24 cellular contexts compared by ENCODE assay signal in genomic region chr12:88571543-88571942, GRCh38. TPM values are rescaled to one million over a fixed set of nuclear protein-coding genes. Genes with fewer than 3 reads are reported as not detected.
DNase-seq lines count a peak whose midpoint lies in the region; ATAC-seq, FAIRE-seq and TF ChIP-seq lines count a peak whose summit lies in the region.
"Had no signal": no experiment of that assay in that cellular context is flagged by ENCODE, and none has a peak within 500 bp of the region (broad histone marks: within the 10 kb centered on the region; RNA-seq: fewer than 3 reads in every experiment).

No MANE protein-coding gene starts in this region.

- no peaks in the 10 kb centered on the region for H3K9me3 ChIP-seq in A549
- H3K9me3 ChIP-seq in adipocyte (ENCODE audit: control insufficient read depth, low read length), result no peaks in the 10 kb centered on the region
- H3K9me3 ChIP-seq in gastroesophageal sphincter, result no peaks in the 10 kb centered on the region
- H3K9me3 ChIP-seq in colonic mucosa, result no peaks in the 10 kb centered on the region
- H3K9me3 ChIP-seq: BLaER1 treated with 17β-estradiol and CSF1 and Interleukin-3, amounts not matched to agents 10 nM and 100 nM; ovary had no signal

- H3K4me1 ChIP-seq in A549 (peaks cover 51% of the 10 kb centered on the region), adipocyte (ENCODE audit: control insufficient read depth, insufficient read depth, low read length) (peaks cover 74% of the 10 kb centered on the region), gastroesophageal sphincter (peaks cover 22 to 98% (median 26%) of the 10 kb centered on the region in 3 donors), colonic mucosa (peaks cover 5% of the 10 kb centered on the region)
- H3K4me1 ChIP-seq: BLaER1 treated with 17β-estradiol and CSF1 and Interleukin-3, amounts not matched to agents 10 nM and 100 nM had no signal

- H3K27ac ChIP-seq in A549 (no peak overlapping the region), gastroesophageal sphincter (peak overlapping the region in 3 of 4 donors; percentile 5 to 87 (median 22)), colonic mucosa (no peak overlapping the region)
- H3K27ac ChIP-seq: BLaER1 treated with 17β-estradiol and CSF1 and Interleukin-3, amounts not matched to agents 10 nM and 100 nM; ovary had no signal

- TF ChIP-seq CTCF in A549 (IDR thresholded peaks at IDR 0.05) (no peak), gastroesophageal sphincter (IDR thresholded peaks at IDR 0.05) (no peak), colonic mucosa (IDR thresholded peaks at IDR 0.05) (no peak)

- intact Hi-C loops in colonic mucosa (cut with DNase I), result loop anchor here (10.0 kb wide), 2 partner anchors 247 to 427 kb away; partner anchors contain the start of genes CEP290 and TMTC3

- no peaks in the 10 kb centered on the region for H3K36me3 ChIP-seq in adipocyte (ENCODE audit: control insufficient read depth, insufficient read depth, low read length, severe bottlenecking)
- no peaks in the 10 kb centered on the region for H3K36me3 ChIP-seq in gastroesophageal sphincter
- H3K36me3 ChIP-seq in colonic mucosa, result no peaks in the 10 kb centered on the region
- H3K36me3 ChIP-seq: BLaER1 treated with 17β-estradiol and CSF1 and Interleukin-3, amounts not matched to agents 10 nM and 100 nM; ovary had no signal

- TF ChIP-seq POLR2A in A549 (IDR thresholded peaks at IDR 0.05; ENCODE audit: low read length) (no peak), gastroesophageal sphincter (IDR thresholded peaks at IDR 0.05) (no peak)

- 0 out of 3 replicates have a peak overlapping the region, but pooled peaks have one; percentile 11 for H3K4me2 ChIP-seq in A549
- H3K4me2 ChIP-seq: BLaER1 treated with 17β-estradiol and CSF1 and Interleukin-3, amounts not matched to agents 10 nM and 100 nM had no signal

- H3K27me3 ChIP-seq in adipocyte (replicated peaks; ENCODE audit: control insufficient read depth, insufficient read depth, low read length) (no peaks in the 10 kb centered on the region), gastroesophageal sphincter (no peaks in the 10 kb centered on the region), colonic mucosa (no peaks in the 10 kb centered on the region)
- H3K27me3 ChIP-seq: BLaER1 treated with 17β-estradiol and CSF1 and Interleukin-3, amounts not matched to agents 10 nM and 100 nM; ovary had no signal

- H3K9ac ChIP-seq in adipocyte (ENCODE audit: low read length), result no peak overlapping the region
- H3K9ac ChIP-seq in colonic mucosa (ENCODE audit: low read depth in 2 of 2, low read length in 2 of 2), result no peak overlapping the region
- H3K9ac ChIP-seq: BLaER1 treated with 17β-estradiol and CSF1 and Interleukin-3, amounts not matched to agents 10 nM and 100 nM had no signal

- TF ChIP-seq RAD21 in A549 (conservative IDR thresholded peaks at IDR 0.05 in 1 of 2, IDR thresholded peaks at IDR 0.05 in 1 of 2), result no peak

- FAIRE-seq in A549 (lab: Jason Lieb, UNC), result no peak

- TF ChIP-seq EP300 in A549 (IDR thresholded peaks at IDR 0.05) (no peak), gastroesophageal sphincter (IDR thresholded peaks at IDR 0.05) (no peak)

- CTCF ChIA-PET in A549 (lab: Yijun Ruan, JAX), result interaction anchor here (1.6 kb wide), 1 partner anchor 9 kb away, joined by 4 read pairs; the partner anchor contains the start of gene KITLG

- no peak for DNase-seq in A549 (ENCODE audit: low read depth in 1 of 2, low spot score in 1 of 2)
- peak; percentile 27 for DNase-seq in EH (ENCODE audit: low read depth)
- peak; percentile 77 for DNase-seq in adipocyte (ENCODE audit: low read depth)
- no peak for DNase-seq in superior temporal gyrus (ENCODE audit: extremely low spot score)
- DNase-seq in NCI-H1930 (lab: John Stamatoyannopoulos, UW), result no peak
- no peak for DNase-seq in colonic mucosa
- DNase-seq: ACHN; activated CD4-positive, alpha-beta T cell treated with anti-CD3 and anti-CD28 coated beads, Interleukin-2, amount 50 U/mL, for 48 hours; activated naive CD4-positive, alpha-beta T cell treated with anti-CD3 and anti-CD28 coated beads, Interleukin-2, amount 10 ng/mL, durations not matched to agents 7 days and 5 days; activated T-cell treated with anti-CD3 and anti-CD28 coated beads, Interleukin-2, amount 50 U/mL, for 72 hours; glutamatergic neuron; Karpas-422; mesenchymal stem cell; MV-4-11; NCI-H1436 treated with DMSO at 0.1 percent for 48 hours; NCI-H2171; NCI-H524; ovary; stimulated activated naive CD4-positive, alpha-beta T cell had no signal

- POLR2A ChIA-PET in A549 (lab: Yijun Ruan, JAX), result no interaction called here

- no peak overlapping the region for H3K4me3 ChIP-seq in A549
- H3K4me3 ChIP-seq in adipocyte (ENCODE audit: low read length), result no peak overlapping the region
- H3K4me3 ChIP-seq in gastroesophageal sphincter, result no peak overlapping the region
- H3K4me3 ChIP-seq in colonic mucosa, result no peak overlapping the region
- H3K4me3 ChIP-seq: BLaER1 treated with 17β-estradiol and CSF1 and Interleukin-3, amounts not matched to agents 10 nM and 100 nM; ovary; skin epidermis had no signal

- WGBS in A549 (ENCODE audit: missing lambda C conversion rate), result 90% methylated on average over 1 of the region's 1 CpG
- 73 to 93% methylated on average over 1 of the region's 1 CpG for WGBS in gastroesophageal sphincter (ENCODE audit: low coverage in 1 of 2), 2 donors

- ATAC-seq in A549 (no peak), gastroesophageal sphincter (no peak)
- ATAC-seq: activated CD4-positive, CD25-positive, alpha-beta regulatory T cell treated with anti-CD3 and anti-CD28 coated beads, Interleukin-2, amount 50 U/mL, for 24 hours; activated T-cell treated with anti-CD3 and anti-CD28 coated beads, Interleukin-2, amount 50 U/mL, for 72 hours; Right ventricle myocardium inferior had no signal

TF ChIP-seq in A549, 52 proteins besides CTCF, POLR2A, EP300 and RAD21:
- TF ChIP-seq ZSCAN20 (CRISPR knock-in tag; IDR thresholded peaks at IDR 0.05) (no peak), BHLHE40 (IDR thresholded peaks at IDR 0.05; ENCODE audit: low read depth, low read length) (no peak), HEYL (CRISPR knock-in tag; IDR thresholded peaks at IDR 0.05) (no peak), HOXB5 (CRISPR knock-in tag; IDR thresholded peaks at IDR 0.05) (no peak)
TF ChIP-seq in A549: peak in this region for 0.

RNA-seq across cellular contexts. Expression of gene KITLG, which starts 8.7 kb away (rescaled TPM):
- polyA plus RNA-seq in A549 (2011; rRNA removed), result 7.6 and 10.1 TPM in 2 replicates
- 1.4 and 1.6 TPM in 2 replicates for polyA plus RNA-seq in A549 (2012; cell fraction: cytosol; rRNA removed)
- polyA plus RNA-seq in A549 (2012; cell fraction: nucleus; rRNA removed), result 0.95 and 1.3 TPM in 2 replicates
- 8.0 to 8.9 TPM (median 8.7 TPM) in 3 replicates for polyA plus RNA-seq in A549 (2017; fragmentation: RNase III; extraction: RNeasy Plus Mini Kit Qiagen cat#74134 plus additional on column Dnase treatment)
- 7.1 and 9.1 TPM in 2 replicates for polyA minus RNA-seq in A549 (2011; rRNA and poly(A)+ RNA removed)
- total RNA-seq in gastroesophageal sphincter, result 100 to 1,000 TPM in 3 of 4 donors, 10 to 100 TPM in 1; 48.5 to 239 (median 112) TPM
- 10 to 100 TPM; 32.8 to 37.1 TPM for total RNA-seq in colonic mucosa

Comparison
In these comparisons a context has a peak if more than half of its experiments do, and no peak if none do; other contexts are left out.
1. DNase-seq: peak in EH (single experiment) and adipocyte (single experiment); none in A549 (0 of 2), superior temporal gyrus (single experiment), NCI-H1930 (0 of 2) and colonic mucosa (single experiment).
2. H3K27ac ChIP-seq: peak in gastroesophageal sphincter (3 of 4); none in A549 (0 of 2) and colonic mucosa (single experiment).